In the genomic region with DNA sequence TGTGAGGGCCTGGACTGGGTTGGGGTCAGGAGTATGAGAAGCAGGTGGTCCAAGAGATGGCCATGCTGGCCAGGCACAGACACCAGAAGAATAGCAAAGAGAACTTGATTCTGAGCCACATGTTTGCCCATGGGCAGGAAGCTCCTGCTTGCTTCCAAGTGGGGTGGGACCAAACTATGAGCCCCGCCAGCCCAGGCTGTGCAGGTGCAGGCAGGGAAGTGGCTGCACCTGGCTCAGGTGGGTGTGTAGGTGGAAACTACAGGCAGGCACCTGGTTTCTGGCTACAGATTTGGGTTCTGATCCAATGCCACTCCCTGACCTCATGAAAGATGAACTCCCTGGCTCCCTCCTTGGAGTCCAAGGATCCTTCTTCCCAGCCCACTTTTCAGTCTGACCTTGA, we compare ENCODE assay signal across 22 cellular contexts.
DNase-seq lines count a peak whose midpoint lies in the region; ATAC-seq and TF ChIP-seq lines count a peak whose summit lies in the region.
"Had no signal": no experiment of that assay in that cellular context is flagged by ENCODE, and none has a peak within 500 bp of the region (broad histone marks: within the 10 kb centered on the region; RNA-seq: fewer than 3 reads in every experiment).

No MANE protein-coding gene starts in this region.

- H3K27me3 Mint-ChIP-seq in T-helper 1 cell treated with Interleukin-12 subunit alpha and Interleukin-12 subunit beta and Interleukin-4 antibody, amounts not matched to agents 30 μg/mL and 1 μg/mL, for 36 hours (ENCODE audit: low read depth): peaks cover 24% of the 10 kb centered on the region
- no peaks in the 10 kb centered on the region for H3K27me3 Mint-ChIP-seq in natural killer cell treated with Interleukin-12 subunit alpha and Interleukin-12 subunit beta and Interleukin-15 and Interleukin-18, amount 100 ng/mL, for 72 hours
- peaks cover 4 to 11% of the 10 kb centered on the region in 2 donors for H3K27me3 Mint-ChIP-seq in natural killer cell (ENCODE audit: low read depth in 2 of 2)
- H3K27me3 Mint-ChIP-seq: stimulated activated naive CD8-positive, alpha-beta T cell treated with anti-CD3 and anti-CD28 coated beads, Interleukin-15, Interleukin-2, amounts not matched to agents 100 ng/mL and 50 ng/mL, for 24 hours had no signal

- H3K9me3 Mint-ChIP-seq in T-helper 1 cell treated with Interleukin-12 subunit alpha and Interleukin-12 subunit beta and Interleukin-4 antibody, amounts not matched to agents 30 μg/mL and 1 μg/mL, for 36 hours: peaks cover 8% of the 10 kb centered on the region
- peaks cover 4% of the 10 kb centered on the region for H3K9me3 Mint-ChIP-seq in natural killer cell treated with Interleukin-12 subunit alpha and Interleukin-12 subunit beta and Interleukin-15 and Interleukin-18, amount 100 ng/mL, for 72 hours
- H3K9me3 Mint-ChIP-seq in natural killer cell: no peaks in the 10 kb centered on the region

- H3K4me3 ChIP-seq in esophagus (ENCODE audit: low read depth in 1 of 2, low read length in 2 of 2): no peak overlapping the region

- H3K4me1 Mint-ChIP-seq in T-helper 1 cell treated with Interleukin-12 subunit alpha and Interleukin-12 subunit beta and Interleukin-4 antibody, amounts not matched to agents 30 μg/mL and 1 μg/mL, for 36 hours (ENCODE audit: low read depth): peaks cover 43% of the 10 kb centered on the region
- peaks cover 60% of the 10 kb centered on the region in 2 donors for H3K4me1 Mint-ChIP-seq in natural killer cell treated with Interleukin-12 subunit alpha and Interleukin-12 subunit beta and Interleukin-15 and Interleukin-18, amount 100 ng/mL, for 72 hours (ENCODE audit: low read depth in 2 of 2)
- peaks cover 0 to 3% of the 10 kb centered on the region in 2 donors for H3K4me1 Mint-ChIP-seq in natural killer cell
- H3K4me1 Mint-ChIP-seq: naive B cell, WTC11 had no signal

- H3K4me3 Mint-ChIP-seq in T-helper 1 cell treated with Interleukin-12 subunit alpha and Interleukin-12 subunit beta and Interleukin-4 antibody, amounts not matched to agents 30 μg/mL and 1 μg/mL, for 36 hours: peak overlapping the region; percentile 27
- peak overlapping the region; percentile 81 for H3K4me3 Mint-ChIP-seq in natural killer cell treated with Interleukin-12 subunit alpha and Interleukin-12 subunit beta and Interleukin-15 and Interleukin-18, amount 100 ng/mL, for 72 hours
- no peak overlapping the region for H3K4me3 Mint-ChIP-seq in natural killer cell
- H3K4me3 Mint-ChIP-seq: naive B cell, WTC11 had no signal

- intact Hi-C loops in natural killer cell (cut with micrococcal nuclease): no loop called here

- no peak for TF ChIP-seq CTCF in natural killer cell (IDR thresholded peaks at IDR 0.05)

- peaks cover 8% of the 10 kb centered on the region for H3K36me3 Mint-ChIP-seq in T-helper 1 cell treated with Interleukin-12 subunit alpha and Interleukin-12 subunit beta and Interleukin-4 antibody, amounts not matched to agents 30 μg/mL and 1 μg/mL, for 36 hours (ENCODE audit: low read depth)
- H3K36me3 Mint-ChIP-seq in natural killer cell treated with Interleukin-12 subunit alpha and Interleukin-12 subunit beta and Interleukin-15 and Interleukin-18, amount 100 ng/mL, for 72 hours: peaks cover 30% of the 10 kb centered on the region
- H3K36me3 Mint-ChIP-seq in natural killer cell: no peaks in the 10 kb centered on the region
- H3K36me3 Mint-ChIP-seq: naive B cell, WTC11 had no signal

- no peaks in the 10 kb centered on the region for H3K9me3 ChIP-seq in esophagus (ENCODE audit: control insufficient read depth in 2 of 2, insufficient read depth in 1 of 2, low read depth in 1 of 2, low read length in 1 of 2)

- H3K27ac Mint-ChIP-seq in T-helper 1 cell treated with Interleukin-12 subunit alpha and Interleukin-12 subunit beta and Interleukin-4 antibody, amounts not matched to agents 30 μg/mL and 1 μg/mL, for 36 hours: peak overlapping the region; percentile 85
- peak overlapping the region; percentile 93 for H3K27ac Mint-ChIP-seq in natural killer cell treated with Interleukin-12 subunit alpha and Interleukin-12 subunit beta and Interleukin-15 and Interleukin-18, amount 100 ng/mL, for 72 hours
- H3K27ac Mint-ChIP-seq in natural killer cell: peak overlapping the region in 1 of 2 donors; percentile 44
- H3K27ac Mint-ChIP-seq: WTC11 had no signal

- peaks cover 0 to 4% of the 10 kb centered on the region in 2 donors for H3K4me1 ChIP-seq in esophagus (ENCODE audit: control insufficient read depth in 2 of 2, insufficient read depth in 2 of 2, low read length in 1 of 2)

- peak overlapping the region; percentile 33 to 40 for H3K27ac ChIP-seq in esophagus (ENCODE audit: low read depth in 2 of 2, low read length in 1 of 2)
- H3K27ac ChIP-seq: brain microvascular endothelial cell had no signal

- WGBS in esophagus, 2 donors: 59 to 80% methylated on average over 1 of the region's 1 CpG

- H3K27me3 ChIP-seq in esophagus (ENCODE audit: control insufficient read depth in 1 of 2, insufficient read depth in 2 of 2, low read length in 2 of 2): no peaks in the 10 kb centered on the region
- H3K27me3 ChIP-seq: brain microvascular endothelial cell had no signal

- ATAC-seq in natural killer cell treated with Interleukin-12 subunit alpha and Interleukin-12 subunit beta and Interleukin-15 and Interleukin-18, amount 100 ng/mL, for 72 hours: no peak
- ATAC-seq in natural killer cell (no peak), HG03565 (IDR thresholded peaks at IDR 0.05; ENCODE audit: unreplicated experiment) (no peak)
- ATAC-seq: left ventricle myocardium superior, SK-N-SH treated with all-trans-retinoic acid at 6 μM for 48 hours, WTC11 had no signal

- no peaks in the 10 kb centered on the region for H3K36me3 ChIP-seq in esophagus (ENCODE audit: control insufficient read depth in 2 of 2, insufficient read depth in 2 of 2, low read length in 1 of 2)
- H3K36me3 ChIP-seq: brain microvascular endothelial cell had no signal

- DNase-seq in T-helper 1 cell (no peak), natural killer cell (no peak), AG08395 (ENCODE audit: low spot score) (no peak), UCSD-AML1 (lab: John Stamatoyannopoulos, UW; ENCODE audit: unreplicated experiment) (no peak)
- no peak for DNase-seq in natural killer cell treated with Interleukin-12 subunit alpha and Interleukin-12 subunit beta and Interleukin-15 and Interleukin-18, amount 100 ng/mL, for 72 hours (ENCODE audit: low spot score)
- DNase-seq: activated CD4-positive, alpha-beta T cell treated with anti-CD3 and anti-CD28 coated beads, Interleukin-2, amount 50 U/mL, for 48 hours; activated gamma-delta T cell treated with Interleukin-2 at 50 U/mL for 16 hours; amniotic stem cell; brain microvascular endothelial cell; DMS79; GDM1; GOT3; left ventricle myocardium superior; naive B cell; NCI-H1930; T-helper 9 cell had no signal
